ENCODE assay signal across 1 cellular context in genomic region chr1:156102634-156103511, GRCh38.
TF ChIP-seq lines count a peak whose summit lies in the region.

No MANE protein-coding gene starts in this region.

TF ChIP-seq in SK-N-SH treated with all-trans-retinoic acid at 6 μM for 48 hours, 23 proteins besides CTCF, POLR2A, EP300 and RAD21 (continued from another document):
- TF ChIP-seq PATZ1 (CRISPR knock-in tag; IDR thresholded peaks at IDR 0.05; ENCODE audit: borderline replicate concordance) (no peak), TOX (CRISPR knock-in tag; IDR thresholded peaks at IDR 0.05; ENCODE audit: borderline replicate concordance) (no peak; the same call in 1 of the 2 replicates), ZC3H10 (CRISPR knock-in tag; IDR thresholded peaks at IDR 0.05) (no peak), ZNF8 (CRISPR knock-in tag; IDR thresholded peaks at IDR 0.05) (no peak), ARNTL (CRISPR knock-in tag; IDR thresholded peaks at IDR 0.05; ENCODE audit: borderline replicate concordance, low read depth) (no peak)
